Comparison of ENCODE assay signal across 1 cellular context in the genomic region with DNA sequence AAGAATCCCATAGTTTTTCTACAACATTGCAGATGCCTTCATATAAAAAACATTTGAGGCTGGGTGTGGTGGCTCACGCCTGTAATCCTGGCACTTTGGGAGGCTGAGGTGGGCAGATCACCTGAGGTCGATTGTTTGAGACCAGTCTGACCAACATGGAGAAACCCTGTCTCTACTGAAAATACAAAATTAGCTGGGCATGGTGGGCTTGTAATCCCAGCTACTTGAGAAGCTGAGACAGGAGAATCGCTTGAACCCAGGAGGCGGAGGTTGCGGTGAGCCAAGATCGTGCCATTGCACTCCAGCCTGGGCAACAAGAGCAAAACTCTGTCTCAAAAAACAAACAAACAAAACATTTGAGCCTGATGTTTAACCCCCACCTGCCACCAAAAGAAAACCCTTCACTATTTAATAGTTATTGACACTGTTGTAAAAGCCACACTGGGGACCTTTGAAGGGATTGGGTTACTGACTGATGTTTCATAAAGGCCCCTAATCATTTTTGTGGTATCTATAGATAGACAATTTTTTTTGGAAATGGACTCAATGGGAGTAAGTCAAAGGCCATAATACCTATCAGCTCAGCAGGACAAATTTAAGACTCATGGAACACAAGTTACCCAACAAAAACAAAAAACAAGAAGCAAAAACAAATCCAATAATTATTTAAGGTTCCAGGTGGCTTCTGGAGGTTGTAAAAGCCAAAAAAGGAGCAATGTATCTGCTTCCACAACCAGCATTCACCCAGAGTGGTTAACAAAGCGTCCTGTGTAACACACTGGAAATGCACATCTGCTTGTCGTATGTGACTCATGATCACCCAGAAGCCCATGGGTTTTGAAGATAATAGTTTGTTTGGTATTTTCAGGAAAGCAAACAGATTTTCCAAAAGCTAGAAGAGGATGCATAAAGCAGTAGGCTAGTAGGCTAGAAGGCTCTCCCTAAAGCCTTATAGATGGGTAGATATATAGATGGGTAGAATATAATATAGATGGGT.
TF ChIP-seq lines count a peak whose summit lies in the region.

No MANE protein-coding gene starts in this region.

TF ChIP-seq in K562, 482 proteins besides CTCF, POLR2A, EP300 and RAD21 (continued from another document and continues in another):
- TF ChIP-seq JUND (IDR thresholded peaks at IDR 0.05; ENCODE audit: borderline replicate concordance, low read depth, low read length), result peak; percentile 79
- no peak; the same call in 2 of the 3 replicates for TF ChIP-seq JUND (tag; IDR thresholded peaks at IDR 0.05; ENCODE audit: borderline replicate concordance, low read depth, low read length)
- no peak for TF ChIP-seq ZNF140 (CRISPR knock-in tag; IDR thresholded peaks at IDR 0.05)
- 0 out of 2 replicates have a peak, but pooled peaks have one; percentile 12 for TF ChIP-seq TSHZ1 (CRISPR knock-in tag; IDR thresholded peaks at IDR 0.05)
- TF ChIP-seq SMARCE1 (IDR thresholded peaks at IDR 0.05), result no peak
- no peak for TF ChIP-seq BRF1 (IDR thresholded peaks at IDR 0.05; ENCODE audit: borderline replicate concordance, extremely low read depth, insufficient read length)
- TF ChIP-seq ZNF12 (CRISPR knock-in tag; IDR thresholded peaks at IDR 0.05), result no peak
- no peak; the same call in 1 of the 2 replicates for TF ChIP-seq MTA1 (IDR thresholded peaks at IDR 0.05; ENCODE audit: borderline replicate concordance)
- no peak for TF ChIP-seq CCNT2 (IDR thresholded peaks at IDR 0.05; ENCODE audit: borderline replicate concordance, extremely low read depth, insufficient read length, low read depth, low read length)
- no peak for TF ChIP-seq ZFPM2 (CRISPR knock-in tag; IDR thresholded peaks at IDR 0.05)
- peak; percentile 55 for TF ChIP-seq CBFA2T2 (conservative IDR thresholded peaks at IDR 0.05)
- TF ChIP-seq NCOA1 (IDR thresholded peaks at IDR 0.05; ENCODE audit: low read depth), result no peak
- TF ChIP-seq ZNF324 (CRISPR knock-in tag; IDR thresholded peaks at IDR 0.05), result no peak
- TF ChIP-seq ZBTB1 (CRISPR knock-in tag; IDR thresholded peaks at IDR 0.05; ENCODE audit: borderline replicate concordance, low read depth), result no peak
- TF ChIP-seq NFRKB (IDR thresholded peaks at IDR 0.05; ENCODE audit: low read depth), result peak; percentile 90
- TF ChIP-seq TAF7 (tag; IDR thresholded peaks at IDR 0.05), result peak; percentile 44; the same call in 1 of the 2 replicates
- TF ChIP-seq BRD9 (IDR thresholded peaks at IDR 0.05; ENCODE audit: low read depth, partially characterized antibody), result no peak
- TF ChIP-seq DIDO1 (tag; IDR thresholded peaks at IDR 0.05; ENCODE audit: low read depth), result no peak
- TF ChIP-seq CBX8 (IDR thresholded peaks at IDR 0.05; ENCODE audit: borderline replicate concordance, extremely low read depth, low read depth, low read length, poor library complexity, severe bottlenecking), result no peak
- TF ChIP-seq ZNF644 (tag; IDR thresholded peaks at IDR 0.05; ENCODE audit: low read depth), result no peak; the same call in 1 of the 2 replicates
- TF ChIP-seq CTBP1 (IDR thresholded peaks at IDR 0.05; ENCODE audit: borderline replicate concordance), result 0 out of 2 replicates have a peak, but pooled peaks have one; percentile 12
- peak; percentile 21 for TF ChIP-seq KDM5B (IDR thresholded peaks at IDR 0.05; ENCODE audit: insufficient replicate concordance, low read depth, low read length)
- peak; percentile 15; the same call in 1 of the 2 replicates for TF ChIP-seq ZNF175 (CRISPR knock-in tag; IDR thresholded peaks at IDR 0.05; ENCODE audit: low read depth)
- TF ChIP-seq ZNF316 (IDR thresholded peaks at IDR 0.05), result no peak
- peak; percentile 38; the same call in 1 of the 2 replicates for TF ChIP-seq HDAC8 (tag; IDR thresholded peaks at IDR 0.05)
- no peak for TF ChIP-seq U2AF2 (optimal IDR thresholded peaks at IDR 0.05; ENCODE audit: low read depth, low read length)
- no peak for TF ChIP-seq NR4A1 (CRISPR knock-in tag; IDR thresholded peaks at IDR 0.05)
- TF ChIP-seq NR4A1 (tag; IDR thresholded peaks at IDR 0.05), result peak; percentile 90
- TF ChIP-seq RHOXF2B (CRISPR knock-in tag; conservative IDR thresholded peaks at IDR 0.05), result 0 out of 2 replicates have a peak, but pooled peaks have one; percentile 50
- no peak for TF ChIP-seq NRF1 (conservative IDR thresholded peaks at IDR 0.05 in 1 of 2, IDR thresholded peaks at IDR 0.05 in 1 of 2)
- TF ChIP-seq ARID1B (IDR thresholded peaks at IDR 0.05), result no peak; the same call in 1 of the 2 replicates
- TF ChIP-seq GABPA (tag; conservative IDR thresholded peaks at IDR 0.05; ENCODE audit: low read depth), result no peak; the same call in 1 of the 2 replicates
- TF ChIP-seq EP400 (IDR thresholded peaks at IDR 0.05), result peak; percentile 7; the same call in 1 of the 2 replicates
- peak in 1 of 2 experiments; percentile 12 for TF ChIP-seq AFF1 (IDR thresholded peaks at IDR 0.05; ENCODE audit: low read depth in 1 of 2, partially characterized antibody in 2 of 2)
- TF ChIP-seq, protein P1, sequence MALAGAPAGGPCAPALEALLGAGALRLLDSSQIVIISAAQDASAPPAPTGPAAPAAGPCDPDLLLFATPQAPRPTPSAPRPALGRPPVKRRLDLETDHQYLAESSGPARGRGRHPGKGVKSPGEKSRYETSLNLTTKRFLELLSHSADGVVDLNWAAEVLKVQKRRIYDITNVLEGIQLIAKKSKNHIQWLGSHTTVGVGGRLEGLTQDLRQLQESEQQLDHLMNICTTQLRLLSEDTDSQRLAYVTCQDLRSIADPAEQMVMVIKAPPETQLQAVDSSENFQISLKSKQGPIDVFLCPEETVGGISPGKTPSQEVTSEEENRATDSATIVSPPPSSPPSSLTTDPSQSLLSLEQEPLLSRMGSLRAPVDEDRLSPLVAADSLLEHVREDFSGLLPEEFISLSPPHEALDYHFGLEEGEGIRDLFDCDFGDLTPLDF (CRISPR knock-in tag; IDR thresholded peaks at IDR 0.05), result no peak
- TF ChIP-seq FOSL1 (tag; conservative IDR thresholded peaks at IDR 0.05), result no peak; the same call in 1 of the 2 replicates
- TF ChIP-seq GTF2B (IDR thresholded peaks at IDR 0.05; ENCODE audit: extremely low read depth, insufficient read length), result no peak
- TF ChIP-seq, protein P2, sequence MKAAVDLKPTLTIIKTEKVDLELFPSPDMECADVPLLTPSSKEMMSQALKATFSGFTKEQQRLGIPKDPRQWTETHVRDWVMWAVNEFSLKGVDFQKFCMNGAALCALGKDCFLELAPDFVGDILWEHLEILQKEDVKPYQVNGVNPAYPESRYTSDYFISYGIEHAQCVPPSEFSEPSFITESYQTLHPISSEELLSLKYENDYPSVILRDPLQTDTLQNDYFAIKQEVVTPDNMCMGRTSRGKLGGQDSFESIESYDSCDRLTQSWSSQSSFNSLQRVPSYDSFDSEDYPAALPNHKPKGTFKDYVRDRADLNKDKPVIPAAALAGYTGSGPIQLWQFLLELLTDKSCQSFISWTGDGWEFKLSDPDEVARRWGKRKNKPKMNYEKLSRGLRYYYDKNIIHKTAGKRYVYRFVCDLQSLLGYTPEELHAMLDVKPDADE (conservative IDR thresholded peaks at IDR 0.05; ENCODE audit: control insufficient read depth, low read depth, low read length), result no peak
- no peak for TF ChIP-seq SNIP1 (IDR thresholded peaks at IDR 0.05; ENCODE audit: low read depth)
- TF ChIP-seq RBM39 (optimal IDR thresholded peaks at IDR 0.05; ENCODE audit: low read depth, low read length), result no peak
- no peak for TF ChIP-seq MECOM (CRISPR knock-in tag; IDR thresholded peaks at IDR 0.05)
- no peak for TF ChIP-seq RFX1 (IDR thresholded peaks at IDR 0.05)
- no peak; the same call in 1 of the 2 replicates for TF ChIP-seq ZNF41 (CRISPR knock-in tag; conservative IDR thresholded peaks at IDR 0.05)
- TF ChIP-seq CGGBP1 (CRISPR knock-in tag; IDR thresholded peaks at IDR 0.05), result no peak
- TF ChIP-seq GMEB1 (CRISPR knock-in tag; IDR thresholded peaks at IDR 0.05), result no peak
- 0 out of 4 replicates have a peak, but pooled peaks of 1 of the 2 experiments have one; percentile 29 for TF ChIP-seq FOXA3 (CRISPR knock-in tag; conservative IDR thresholded peaks at IDR 0.05 in 1 of 2, IDR thresholded peaks at IDR 0.05 in 1 of 2)
- TF ChIP-seq ZNF408 (CRISPR knock-in tag; IDR thresholded peaks at IDR 0.05; ENCODE audit: low read depth), result no peak
- TF ChIP-seq SMARCA5 (IDR thresholded peaks at IDR 0.05), result 0 out of 2 replicates have a peak, but pooled peaks have one; percentile 35
- TF ChIP-seq YBX1 (IDR thresholded peaks at IDR 0.05), result no peak
- peak; percentile 7; the same call in 1 of the 2 replicates for TF ChIP-seq ZNF395 (CRISPR knock-in tag; IDR thresholded peaks at IDR 0.05)
- 0 out of 2 replicates have a peak, but pooled peaks have one; percentile 31 for TF ChIP-seq PTRF (tag; IDR thresholded peaks at IDR 0.05)
- TF ChIP-seq KAT2B (IDR thresholded peaks at IDR 0.05; ENCODE audit: low read depth, low read length), result no peak
- no peak for TF ChIP-seq NCOA2 (IDR thresholded peaks at IDR 0.05; ENCODE audit: partially characterized antibody in 2 of 2)
